Comparison of ENCODE assay signal across 8 cellular contexts in the genomic region with DNA sequence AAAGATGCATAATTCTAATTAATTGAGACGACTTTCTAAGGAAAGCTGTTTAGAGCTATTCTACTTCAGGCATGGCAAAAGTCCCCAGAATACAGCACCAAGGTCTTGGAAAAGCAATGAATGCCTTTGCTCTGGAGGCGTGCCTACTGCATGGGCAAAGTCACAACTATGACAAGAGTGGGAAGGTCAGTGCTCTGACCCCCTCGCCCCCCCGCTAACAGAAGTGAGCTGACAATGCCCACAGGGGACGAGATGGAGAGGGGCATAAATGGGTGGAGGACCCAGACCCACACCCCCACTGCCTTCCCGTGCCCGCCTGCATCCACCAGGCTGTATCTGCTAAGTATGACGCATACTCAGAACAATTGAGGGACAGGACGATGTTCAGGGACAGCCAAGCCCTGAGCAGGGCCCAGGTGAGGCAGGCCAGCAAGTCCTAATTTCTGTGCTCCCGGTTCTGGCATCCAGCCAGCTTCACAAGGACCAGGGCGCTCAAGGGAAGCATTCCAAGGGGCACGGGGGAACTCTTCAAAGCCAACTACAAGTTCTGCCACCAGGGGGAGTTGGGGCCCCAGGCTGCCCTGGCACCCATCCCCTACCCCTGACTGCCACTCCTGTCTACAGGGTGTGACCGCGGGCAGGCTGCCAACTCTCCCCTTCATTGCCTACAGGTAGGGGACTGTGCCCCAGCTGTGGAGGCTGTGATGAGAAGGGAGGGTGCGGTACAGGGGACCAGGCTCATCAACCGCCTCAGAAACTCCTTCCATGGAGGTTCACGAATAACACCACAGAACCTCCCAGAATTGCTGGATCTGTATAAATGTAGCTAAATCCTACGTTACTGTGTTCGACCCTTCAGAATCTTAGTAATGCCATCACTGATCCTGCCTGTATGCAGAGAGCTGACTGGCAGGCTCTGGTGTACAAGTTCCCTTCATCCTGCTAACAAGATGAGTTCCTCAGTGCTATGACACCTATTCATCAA. TPM values are rescaled to one million over a fixed set of nuclear protein-coding genes. Genes with fewer than 3 reads are reported as not detected.
DNase-seq lines count a peak whose midpoint lies in the region; ATAC-seq and TF ChIP-seq lines count a peak whose summit lies in the region.

No MANE protein-coding gene starts in this region.

- intact Hi-C loops in activated naive CD4-positive, alpha-beta T cell treated with anti-CD3 and anti-CD28 coated beads for 36 hours (cut with micrococcal nuclease) = loop anchor here (1.0 kb wide), 1 partner anchor 64 kb away; no protein-coding TSS in a partner anchor
- intact Hi-C loops in left ventricle myocardium inferior (cut with micrococcal nuclease) = no loop called here

- no peaks in the 10 kb centered on the region for H3K9me3 Mint-ChIP-seq in activated naive CD4-positive, alpha-beta T cell treated with anti-CD3 and anti-CD28 coated beads for 36 hours

- H3K36me3 Mint-ChIP-seq in activated naive CD4-positive, alpha-beta T cell treated with anti-CD3 and anti-CD28 coated beads for 36 hours (ENCODE audit: low read depth) = peaks cover 15% of the 10 kb centered on the region

- peaks cover 11% of the 10 kb centered on the region for H3K4me1 ChIP-seq in left ventricle myocardium inferior

- H3K4me3 ChIP-seq in MG63 (no peak overlapping the region), left ventricle myocardium inferior (no peak overlapping the region)

- H3K4me3 Mint-ChIP-seq in activated naive CD4-positive, alpha-beta T cell treated with anti-CD3 and anti-CD28 coated beads for 36 hours = no peak overlapping the region

- H3K27ac ChIP-seq in left ventricle myocardium inferior (replicated peaks) = no peak overlapping the region

- peaks cover 6% of the 10 kb centered on the region for H3K4me1 Mint-ChIP-seq in activated naive CD4-positive, alpha-beta T cell treated with anti-CD3 and anti-CD28 coated beads for 36 hours (ENCODE audit: low read depth)

- H3K9me3 ChIP-seq in MG63 (no peaks in the 10 kb centered on the region), left ventricle myocardium inferior (replicated peaks) (no peaks in the 10 kb centered on the region)

- H3K36me3 ChIP-seq in MG63 (peaks cover 48% of the 10 kb centered on the region), left ventricle myocardium inferior (peaks cover 23% of the 10 kb centered on the region)

- H3K27me3 ChIP-seq in MG63 = no peaks in the 10 kb centered on the region
- no peaks in the 10 kb centered on the region for H3K27me3 ChIP-seq in left ventricle myocardium inferior (ENCODE audit: low read depth)

- CTCF ChIA-PET in activated naive CD4-positive, alpha-beta T cell treated with anti-CD3 and anti-CD28 coated beads for 36 hours (lab: Charles Lee) = interaction anchor here (0.6 to 4.4 kb wide), 18 partner anchors 11 to 331 kb away, joined by 3 to 17 read pairs (median 3); no protein-coding TSS in a partner anchor

- DNase-seq in ELF-1 (ENCODE audit: low read depth, low spot score) = peak; percentile 81
- DNase-seq in MG63 = peak; percentile 46
- DNase-seq in activated naive CD4-positive, alpha-beta T cell treated with anti-CD3 and anti-CD28 coated beads for 36 hours = peak; percentile 58
- peak; percentile 45 for DNase-seq in left ventricle myocardium inferior
- peak; percentile 39 to 40 for DNase-seq in stimulated activated CD4-positive, alpha-beta T cell treated with anti-CD3 and anti-CD28 coated beads, Interleukin-15, amount 100 ng/mL, for 48 hours (ENCODE audit: low read depth in 2 of 2)

- TF ChIP-seq CTCF in left ventricle myocardium inferior (IDR thresholded peaks at IDR 0.05; ENCODE audit: borderline replicate concordance) = peak; percentile 76

- no peak overlapping the region for H3K27ac Mint-ChIP-seq in activated naive CD4-positive, alpha-beta T cell treated with anti-CD3 and anti-CD28 coated beads for 36 hours

- peak; percentile 85 for ATAC-seq in SK-N-SH treated with all-trans-retinoic acid at 6 μM for 48 hours
- no peak for ATAC-seq in HG03108 (IDR thresholded peaks at IDR 0.05; ENCODE audit: unreplicated experiment)
- ATAC-seq in GM19455 (IDR thresholded peaks at IDR 0.05; ENCODE audit: unreplicated experiment) = no peak

- no peaks in the 10 kb centered on the region for H3K27me3 Mint-ChIP-seq in activated naive CD4-positive, alpha-beta T cell treated with anti-CD3 and anti-CD28 coated beads for 36 hours (ENCODE audit: low read depth)

TF ChIP-seq in SK-N-SH treated with all-trans-retinoic acid at 6 μM for 48 hours, 23 proteins besides CTCF, POLR2A, EP300 and RAD21:
- TF ChIP-seq ARNTL (CRISPR knock-in tag; IDR thresholded peaks at IDR 0.05; ENCODE audit: borderline replicate concordance, low read depth) = no peak
- TF ChIP-seq ZFP3 (CRISPR knock-in tag; IDR thresholded peaks at IDR 0.05) = no peak
- no peak for TF ChIP-seq RARB (CRISPR knock-in tag; IDR thresholded peaks at IDR 0.05)
- no peak for TF ChIP-seq GLIS3 (CRISPR knock-in tag; IDR thresholded peaks at IDR 0.05)
- TF ChIP-seq BACH2 (CRISPR knock-in tag; IDR thresholded peaks at IDR 0.05; ENCODE audit: borderline replicate concordance) = no peak

RNA-seq across cellular contexts. Expression of gene NPRL3, which starts 20.8 kb away (rescaled TPM):
- 9.6 and 18.2 TPM in 2 replicates for total RNA-seq in MG63 (2014; rRNA removed; shearing (Covaris generic); ENCODE audit: low replicate concordance)
- 10 to 100 TPM; 38.1 to 42.0 TPM for total RNA-seq in activated naive CD4-positive, alpha-beta T cell treated with anti-CD3 and anti-CD28 coated beads for 36 hours
- 18.4 TPM for total RNA-seq in left ventricle myocardium inferior

RNA-seq across cellular contexts. Expression of gene HBZ, which starts 34.8 kb away (rescaled TPM):
- not detected in 2 replicates for total RNA-seq in MG63 (2014; rRNA removed; shearing (Covaris generic); ENCODE audit: low replicate concordance)
- total RNA-seq in activated naive CD4-positive, alpha-beta T cell treated with anti-CD3 and anti-CD28 coated beads for 36 hours = not detected
- not detected for total RNA-seq in left ventricle myocardium inferior

RNA-seq across cellular contexts. Expression of gene MPG, which starts 39.6 kb away (rescaled TPM):
- total RNA-seq in MG63 (2014; rRNA removed; shearing (Covaris generic); ENCODE audit: low replicate concordance) = 126 and 258 TPM in 2 replicates
- total RNA-seq in activated naive CD4-positive, alpha-beta T cell treated with anti-CD3 and anti-CD28 coated beads for 36 hours = 10 to 100 TPM; 38.6 to 38.8 TPM
- total RNA-seq in left ventricle myocardium inferior = 44.5 TPM

RNA-seq across cellular contexts. Expression of gene RHBDF1, which starts 45.2 kb away (rescaled TPM):
- 4.2 and 12.0 TPM in 2 replicates for total RNA-seq in MG63 (2014; rRNA removed; shearing (Covaris generic); ENCODE audit: low replicate concordance)
- under 1 TPM in 1 of 2 experiments, not detected in 1; 0.36 TPM for total RNA-seq in activated naive CD4-positive, alpha-beta T cell treated with anti-CD3 and anti-CD28 coated beads for 36 hours
- total RNA-seq in left ventricle myocardium inferior = 24.4 TPM

RNA-seq across cellular contexts. Expression of gene HBM, which starts 48.1 kb away (rescaled TPM):
- total RNA-seq in MG63 (2014; rRNA removed; shearing (Covaris generic); ENCODE audit: low replicate concordance) = not detected in 2 replicates
- total RNA-seq in activated naive CD4-positive, alpha-beta T cell treated with anti-CD3 and anti-CD28 coated beads for 36 hours = not detected
- total RNA-seq in left ventricle myocardium inferior = not detected
